Comparison of ENCODE assay signal across 10 cellular contexts in genomic region chr22:44031111-44031963, GRCh38.
A peak's percentile ranks its signal among the peaks of the same experiment; 100 is the strongest.
DNase-seq lines count a peak whose midpoint lies in the region; ATAC-seq lines count a peak whose summit lies in the region.
"Had no signal": no experiment of that assay in that cellular context is flagged by ENCODE, and none has a peak within 500 bp of the region (broad histone marks: within the 10 kb centered on the region; RNA-seq: fewer than 3 reads in every experiment).

No MANE protein-coding gene starts in this region.

- DNase-seq in KBM-7: peak; percentile 21
- DNase-seq in activated naive CD8-positive, alpha-beta T cell treated with anti-CD3 and anti-CD28 coated beads, Interleukin-2, amount 50 U/mL, for 24 hours: peak; percentile 11
- DNase-seq in memory B cell (ENCODE audit: low spot score in 2 of 2): no peak
- no peak for DNase-seq in NCI-H2171 (lab: John Stamatoyannopoulos, UW)
- DNase-seq in hippocampal formation (lab: John Stamatoyannopoulos, UW): no peak
- DNase-seq: mesendoderm had no signal

- H3K36me3 ChIP-seq in BLaER1: no peaks in the 10 kb centered on the region
- H3K36me3 ChIP-seq: SJSA1 had no signal

- H3K4me1 ChIP-seq in BLaER1: peaks cover 41% of the 10 kb centered on the region
- H3K4me1 ChIP-seq: SJSA1 had no signal

- ATAC-seq in activated naive CD8-positive, alpha-beta T cell treated with anti-CD3 and anti-CD28 coated beads, Interleukin-2, amount 50 U/mL, for 24 hours: no peak
- ATAC-seq in memory B cell (ENCODE audit: low read depth) (no peak), HG03520 (IDR thresholded peaks at IDR 0.05; ENCODE audit: unreplicated experiment) (no peak), HG02759 (IDR thresholded peaks at IDR 0.05; ENCODE audit: unreplicated experiment) (no peak)

- 0 out of 2 replicates have a peak, but pooled peaks cover under 1% of the 10 kb centered on the region for H4K20me1 ChIP-seq in BLaER1

- peak overlapping the region; percentile 48 for H3K4me2 ChIP-seq in BLaER1

- H3K27me3 ChIP-seq in BLaER1: peaks cover 2% of the 10 kb centered on the region; the same call in 1 of the 2 replicates
- H3K27me3 ChIP-seq: SJSA1 had no signal

- no peaks in the 10 kb centered on the region for H3K9me3 Mint-ChIP-seq in activated naive CD8-positive, alpha-beta T cell treated with anti-CD3 and anti-CD28 coated beads, Interleukin-2, amount 50 U/mL, for 24 hours
- no peaks in the 10 kb centered on the region for H3K9me3 Mint-ChIP-seq in memory B cell

- H3K9me3 ChIP-seq in BLaER1: no peaks in the 10 kb centered on the region
- H3K9me3 ChIP-seq: SJSA1 had no signal

- no peak overlapping the region for H3K4me3 ChIP-seq in BLaER1
- H3K4me3 ChIP-seq: SJSA1 had no signal

- H3K27ac Mint-ChIP-seq in activated naive CD8-positive, alpha-beta T cell treated with anti-CD3 and anti-CD28 coated beads, Interleukin-2, amount 50 U/mL, for 24 hours: peak overlapping the region; percentile 44
- peak overlapping the region; percentile 99 for H3K27ac Mint-ChIP-seq in memory B cell

- H3K4me1 Mint-ChIP-seq in activated naive CD8-positive, alpha-beta T cell treated with anti-CD3 and anti-CD28 coated beads, Interleukin-2, amount 50 U/mL, for 24 hours: peaks cover 42% of the 10 kb centered on the region
- peaks cover 34% of the 10 kb centered on the region for H3K4me1 Mint-ChIP-seq in memory B cell

- H3K36me3 Mint-ChIP-seq in activated naive CD8-positive, alpha-beta T cell treated with anti-CD3 and anti-CD28 coated beads, Interleukin-2, amount 50 U/mL, for 24 hours (ENCODE audit: low read depth): peaks cover 7% of the 10 kb centered on the region
- no peaks in the 10 kb centered on the region for H3K36me3 Mint-ChIP-seq in memory B cell

- peak overlapping the region; percentile 17 for H3K4me3 Mint-ChIP-seq in activated naive CD8-positive, alpha-beta T cell treated with anti-CD3 and anti-CD28 coated beads, Interleukin-2, amount 50 U/mL, for 24 hours
- H3K4me3 Mint-ChIP-seq in memory B cell: no peak overlapping the region

- H3K27ac ChIP-seq in BLaER1: no peak overlapping the region
- H3K27ac ChIP-seq: SJSA1 had no signal

- peaks cover 9% of the 10 kb centered on the region for H3K27me3 Mint-ChIP-seq in activated naive CD8-positive, alpha-beta T cell treated with anti-CD3 and anti-CD28 coated beads, Interleukin-2, amount 50 U/mL, for 24 hours
- no peaks in the 10 kb centered on the region for H3K27me3 Mint-ChIP-seq in memory B cell

- no peak overlapping the region for H3K9ac ChIP-seq in BLaER1

- in situ Hi-C loops in KBM-7 (cut with MboI; ENCODE audit: low pct_unique_long_range_greater_than_20kb, low sequenced_read_pairs): no loop called here

Comparison
In these comparisons a context has a peak if more than half of its experiments do, and no peak if none do; other contexts are left out.
1. DNase-seq: peak in KBM-7 (single experiment) and activated naive CD8-positive, alpha-beta T cell treated with anti-CD3 and anti-CD28 coated beads, Interleukin-2, amount 50 U/mL, for 24 hours (single experiment); none in memory B cell (0 of 2), NCI-H2171 (single experiment) and hippocampal formation (0 of 2).